18 cellular contexts compared by ENCODE assay signal in genomic region chr19:56158170-56158757, GRCh38. TPM values are rescaled to one million over a fixed set of nuclear protein-coding genes. Genes with fewer than 3 reads are reported as not detected.
DNase-seq lines count a peak whose midpoint lies in the region; ATAC-seq, FAIRE-seq and TF ChIP-seq lines count a peak whose summit lies in the region.
"Had no signal": no experiment of that assay in that cellular context is flagged by ENCODE, and none has a peak within 500 bp of the region (broad histone marks: within the 10 kb centered on the region; RNA-seq: fewer than 3 reads in every experiment).

No MANE protein-coding gene starts in this region.

- H3K36me3 Mint-ChIP-seq in chondrocyte (ENCODE audit: low read depth): peaks cover 18% of the 10 kb centered on the region

- H3K27ac Mint-ChIP-seq in chondrocyte (ENCODE audit: unreplicated experiment): no peak overlapping the region
- H3K27ac Mint-ChIP-seq: CD4-positive, alpha-beta T cell; H9 had no signal

- H3K4me1 ChIP-seq in GM12878 (ENCODE audit: control insufficient read depth, insufficient read depth, low read length) (no peaks in the 10 kb centered on the region), upper lobe of left lung (peaks cover 7 to 15% (median 11%) of the 10 kb centered on the region in 4 donors)
- H3K4me1 ChIP-seq: A549, Caco-2 had no signal

- no peak overlapping the region for H2AFZ ChIP-seq in GM12878 (ENCODE audit: control insufficient read depth, low read depth, low read length)

- no peaks in the 10 kb centered on the region for H3K27me3 ChIP-seq in GM12878 (replicated peaks in 1 of 2; ENCODE audit: control insufficient read depth in 2 of 2, insufficient read depth in 2 of 2, low read length in 1 of 2)
- no peaks in the 10 kb centered on the region for H3K27me3 ChIP-seq in upper lobe of left lung

- TF ChIP-seq POLR2A in GM12878 (IDR thresholded peaks at IDR 0.05; ENCODE audit: low read depth, low read length) (0 out of 2 replicates have a peak, but pooled peaks have one; percentile 16), upper lobe of left lung (IDR thresholded peaks at IDR 0.05) (no peak)

- TF ChIP-seq CTCF in GM12878 (IDR thresholded peaks at IDR 0.05 in 2 of 3, conservative IDR thresholded peaks at IDR 0.05 in 1 of 3; ENCODE audit: control insufficient read depth in 2 of 3, extremely low read depth in 1 of 3, insufficient read depth in 1 of 3, low read depth in 3 of 3, low read length in 3 of 3) (no peak), upper lobe of left lung (IDR thresholded peaks at IDR 0.05) (no peak), chondrocyte (IDR thresholded peaks at IDR 0.05) (no peak)

- H3K27me3 Mint-ChIP-seq in chondrocyte (ENCODE audit: low read depth): no peaks in the 10 kb centered on the region
- H3K27me3 Mint-ChIP-seq: CD4-positive, alpha-beta T cell had no signal

- CTCF ChIA-PET in GM12878 (lab: Yijun Ruan, JAX): interaction anchor here (0.9 to 1.2 kb wide), 2 partner anchors 14 to 29 kb away, joined by 3 to 5 read pairs; no protein-coding TSS in a partner anchor

- TF ChIP-seq RAD21 in GM12878 (IDR thresholded peaks at IDR 0.05; ENCODE audit: insufficient read depth, low read depth, low read length): no peak

- RAD21 ChIA-PET in GM12878 (lab: Charles Lee; ENCODE audit: unreplicated experiment): no interaction called here

- H3K4me3 Mint-ChIP-seq in chondrocyte (ENCODE audit: unreplicated experiment): no peak overlapping the region
- H3K4me3 Mint-ChIP-seq: CD4-positive, alpha-beta T cell; H9 had no signal

- SMC1A ChIA-PET in GM12878 (lab: Charles Lee; ENCODE audit: uncharacterized antibody, unreplicated experiment): no interaction called here

- no peak overlapping the region for H3K9ac ChIP-seq in GM12878 (ENCODE audit: control insufficient read depth, insufficient read depth, low read length)

- H3K9me3 ChIP-seq in GM12878 (replicated peaks; ENCODE audit: control insufficient read depth, insufficient read depth, low read length): no peaks in the 10 kb centered on the region
- no peaks in the 10 kb centered on the region for H3K9me3 ChIP-seq in upper lobe of left lung
- H3K9me3 ChIP-seq: A549, Caco-2 had no signal

- no peaks in the 10 kb centered on the region for H3K79me2 ChIP-seq in GM12878 (ENCODE audit: control insufficient read depth, insufficient read depth, low read length)

- H3K4me2 ChIP-seq in GM12878 (ENCODE audit: control insufficient read depth, insufficient read depth): no peak overlapping the region
- H3K4me2 ChIP-seq: A549 had no signal

- no peak for FAIRE-seq in GM12878 (lab: Jason Lieb, UNC)
- FAIRE-seq: A549, GM19239, H1 had no signal

- POLR2A ChIA-PET in GM12878 (lab: Charles Lee): no interaction called here

- no TSS peak for BruUV-seq in GM12878 (replicated peaks; lab: Mats Ljungman, UMichigan)

- H3K36me3 ChIP-seq in GM12878 (ENCODE audit: control insufficient read depth in 2 of 2, insufficient read depth in 2 of 2, low read length in 1 of 2) (peaks cover 9 to 11% of the 10 kb centered on the region in 2 experiments; a peak in 3 of 4 replicates), upper lobe of left lung (peaks cover 0 to 56% (median 27%) of the 10 kb centered on the region in 4 donors)

- intact Hi-C loops in GM12878 (cut with micrococcal nuclease; ENCODE audit: unreplicated experiment): no loop called here

- ATAC-seq in GM12878: no peak
- no peak for ATAC-seq in upper lobe of left lung (ENCODE audit: low FRiP score in 2 of 2)
- ATAC-seq: A549 had no signal

- no peaks in the 10 kb centered on the region for H4K20me1 ChIP-seq in GM12878 (ENCODE audit: control insufficient read depth, insufficient read depth)

- no peaks in the 10 kb centered on the region for H3K9me3 Mint-ChIP-seq in chondrocyte (ENCODE audit: low read depth)
- H3K9me3 Mint-ChIP-seq: CD4-positive, alpha-beta T cell; H9 had no signal

- DNase-seq in NCI-H146 (lab: John Stamatoyannopoulos, UW): peak; percentile 65
- DNase-seq in NCI-H146 treated with DMSO at 0.1 percent for 48 hours (lab: John Stamatoyannopoulos, UW; ENCODE audit: unreplicated experiment): no peak
- no peak for DNase-seq in GM12878 (ENCODE audit: low read depth, low spot score)
- peak in 1 of 2 donors; percentile 56 for DNase-seq in upper lobe of left lung
- DNase-seq in chondrocyte (ENCODE audit: low spot score): no peak
- DNase-seq: AML-193; Caco-2; CD4-positive, alpha-beta T cell; DMS153; DMS79 treated with DMSO at 0.1 percent for 48 hours; GF-D8; H9 had no signal

- TF ChIP-seq EP300 in GM12878 (IDR thresholded peaks at IDR 0.05; ENCODE audit: borderline replicate concordance in 1 of 2, control insufficient read depth in 1 of 2, low read depth in 2 of 2, low read length in 2 of 2) (no peak), upper lobe of left lung (IDR thresholded peaks at IDR 0.05) (no peak)

- WGBS in GM12878 (ENCODE audit: insufficient coverage, insufficient replicate concordance, low lambda C conversion rate, missing lambda C conversion rate): 90% methylated on average over 16 of the region's 16 CpGs
- 91 to 94% methylated on average over 13 of the region's 16 CpGs for WGBS in upper lobe of left lung, 2 donors

- H3K4me1 Mint-ChIP-seq in chondrocyte (ENCODE audit: low read depth): peaks cover 5% of the 10 kb centered on the region

- H3K27ac ChIP-seq in GM12878 (ENCODE audit: control insufficient read depth, insufficient read depth) (no peak overlapping the region), upper lobe of left lung (peak overlapping the region in 3 of 4 donors; percentile 82 to 89 (median 83))
- H3K27ac ChIP-seq: 22Rv1, A549, C4-2B had no signal

- in situ Hi-C loops in GM12878 (cut with MboI): no loop called here

- H3K4me3 ChIP-seq in GM12878: no peak overlapping the region
- no peak overlapping the region for H3K4me3 ChIP-seq in upper lobe of left lung
- H3K4me3 ChIP-seq: A549 had no signal

RNA-seq across cellular contexts. Expression of gene ZNF444, which starts 17.2 kb away (rescaled TPM):
- total RNA-seq in GM12878 (2013; cell fraction: nucleolus; rRNA removed): 28.2 and 28.8 TPM in 2 replicates
- total RNA-seq in GM12878 (2014; rRNA removed) (15.0 and 17.5 TPM in 2 replicates), GM12878 (2014; rRNA removed; fragmentation: Illumina TruSeq; extraction: Trizol) (2.8 and 3.7 TPM in 2 replicates), GM12878 (2021) (28.2 and 29.1 TPM in 2 replicates), upper lobe of left lung (100 to 1,000 TPM in 2 of 6 donors, 10 to 100 TPM in 4; 29.2 to 131 (median 61.3) TPM), chondrocyte (30.4 to 33.1 TPM (median 31.5 TPM) in 3 replicates)
- polyA plus RNA-seq in GM12878 (2011; ENCODE audit: low read depth): 5.4 TPM
- polyA plus RNA-seq in GM12878 (2011; rRNA removed) (5.3 and 10.8 TPM in 2 replicates), GM12878 (2014; fragmentation: Illumina TruSeq; extraction: Trizol) (4.6 and 6.1 TPM in 2 replicates), GM12878 (2014; fragmentation: Nextera tagmentation; extraction: Ambion mirVana) (under 1 TPM; 0.45 to 0.99 TPM), GM12878 (2014; rRNA removed) (19.3 and 24.4 TPM in 2 replicates), GM12878 (2016; fragmentation: Nextera tagmentation; extraction: Ambion mirVana) (10 to 100 TPM; 12.5 to 14.5 TPM)
- 14.4 and 19.5 TPM in 2 replicates for polyA plus RNA-seq in GM12878 (2011; cell fraction: cytosol; rRNA removed)
- 18.8 and 27.5 TPM in 2 replicates for polyA plus RNA-seq in GM12878 (2011; cell fraction: nucleus; rRNA removed)
- polyA plus RNA-seq in GM12878 (2012): 18.9 and 21.3 TPM in 2 replicates
- 3.4 and 5.6 TPM in 2 replicates for polyA minus RNA-seq in GM12878 (2011; rRNA and poly(A)+ RNA removed)
- polyA minus RNA-seq in GM12878 (2011; cell fraction: cytosol; rRNA and poly(A)+ RNA removed): 5.6 and 9.0 TPM in 2 replicates
- 1.6 and 6.8 TPM in 2 replicates for polyA minus RNA-seq in GM12878 (2011; cell fraction: nucleus; rRNA and poly(A)+ RNA removed)

RNA-seq across cellular contexts. Expression of gene GALP, which starts 17.5 kb away (rescaled TPM):
- total RNA-seq in GM12878 (2013; cell fraction: nucleolus; rRNA removed): not detected in 2 replicates
- total RNA-seq in GM12878 (2014; rRNA removed): not detected in 2 replicates
- total RNA-seq in GM12878 (2014; rRNA removed; fragmentation: Illumina TruSeq; extraction: Trizol): not detected in 2 replicates
- total RNA-seq in GM12878 (2021): not detected in 2 replicates
- not detected for polyA plus RNA-seq in GM12878 (2011; ENCODE audit: low read depth)
- polyA plus RNA-seq in GM12878 (2011; rRNA removed): not detected in 2 replicates
- polyA plus RNA-seq in GM12878 (2011; cell fraction: cytosol; rRNA removed): not detected in 2 replicates
- not detected in 2 replicates for polyA plus RNA-seq in GM12878 (2011; cell fraction: nucleus; rRNA removed)
- not detected in 2 replicates for polyA plus RNA-seq in GM12878 (2012)
- not detected in 2 replicates for polyA plus RNA-seq in GM12878 (2014; fragmentation: Illumina TruSeq; extraction: Trizol)
- polyA plus RNA-seq in GM12878 (2014; fragmentation: Nextera tagmentation; extraction: Ambion mirVana): not detected
- not detected in 2 replicates for polyA plus RNA-seq in GM12878 (2014; rRNA removed)
- not detected for polyA plus RNA-seq in GM12878 (2016; fragmentation: Nextera tagmentation; extraction: Ambion mirVana)
- polyA minus RNA-seq in GM12878 (2011; rRNA and poly(A)+ RNA removed): not detected in 2 replicates
- polyA minus RNA-seq in GM12878 (2011; cell fraction: cytosol; rRNA and poly(A)+ RNA removed): not detected in 2 replicates
- polyA minus RNA-seq in GM12878 (2011; cell fraction: nucleus; rRNA and poly(A)+ RNA removed): not detected in 2 replicates
- total RNA-seq in upper lobe of left lung: not detected
- total RNA-seq in chondrocyte: not detected in 3 replicates
- total RNA-seq: Caco-2; CD4-positive, alpha-beta T cell; H1; H9 had no signal
- polyA plus RNA-seq: A549, BJ had no signal

RNA-seq across cellular contexts. Expression of gene ZNF787, which starts 37.2 kb away (rescaled TPM):
- 18.7 and 27.6 TPM in 2 replicates for total RNA-seq in GM12878 (2013; cell fraction: nucleolus; rRNA removed)
- total RNA-seq in GM12878 (2014; rRNA removed): 20.3 and 25.6 TPM in 2 replicates
- total RNA-seq in GM12878 (2014; rRNA removed; fragmentation: Illumina TruSeq; extraction: Trizol): 6.2 and 7.8 TPM in 2 replicates
- 36.7 and 39.9 TPM in 2 replicates for total RNA-seq in GM12878 (2021)
- polyA plus RNA-seq in GM12878 (2011; ENCODE audit: low read depth): 14.9 TPM
- 2.4 and 5.4 TPM in 2 replicates for polyA plus RNA-seq in GM12878 (2011; rRNA removed)
- 5.6 and 17.2 TPM in 2 replicates for polyA plus RNA-seq in GM12878 (2011; cell fraction: cytosol; rRNA removed)
- 15.5 and 21.2 TPM in 2 replicates for polyA plus RNA-seq in GM12878 (2011; cell fraction: nucleus; rRNA removed)
- polyA plus RNA-seq in GM12878 (2012): 19.2 and 23.8 TPM in 2 replicates
- polyA plus RNA-seq in GM12878 (2014; fragmentation: Illumina TruSeq; extraction: Trizol): 0.59 and 2.9 TPM in 2 replicates
- polyA plus RNA-seq in GM12878 (2014; fragmentation: Nextera tagmentation; extraction: Ambion mirVana): under 1 TPM; 0.23 to 0.42 TPM
- 27.0 and 36.3 TPM in 2 replicates for polyA plus RNA-seq in GM12878 (2014; rRNA removed)
- polyA plus RNA-seq in GM12878 (2016; fragmentation: Nextera tagmentation; extraction: Ambion mirVana): 1 to 10 TPM; 2.1 to 2.4 TPM
- 2.2 and 9.7 TPM in 2 replicates for polyA minus RNA-seq in GM12878 (2011; rRNA and poly(A)+ RNA removed)
- polyA minus RNA-seq in GM12878 (2011; cell fraction: cytosol; rRNA and poly(A)+ RNA removed): 10.3 and 12.4 TPM in 2 replicates
- polyA minus RNA-seq in GM12878 (2011; cell fraction: nucleus; rRNA and poly(A)+ RNA removed): 4.6 and 8.6 TPM in 2 replicates
- 10 to 100 TPM; 20.5 to 45.4 (median 35.8) TPM for total RNA-seq in upper lobe of left lung
- 22.4 to 26.6 TPM (median 26.5 TPM) in 3 replicates for total RNA-seq in chondrocyte

RNA-seq across cellular contexts. Expression of gene ZSCAN5B, which starts 39.3 kb away (rescaled TPM):
- not detected in 2 replicates for total RNA-seq in GM12878 (2013; cell fraction: nucleolus; rRNA removed)
- total RNA-seq in GM12878 (2014; rRNA removed) (not detected in 2 replicates), GM12878 (2014; rRNA removed; fragmentation: Illumina TruSeq; extraction: Trizol) (not detected in 2 replicates), GM12878 (2021) (not detected in 2 replicates), upper lobe of left lung (not detected), chondrocyte (not detected in 3 replicates)
- polyA plus RNA-seq in GM12878 (2011; ENCODE audit: low read depth): not detected
- polyA plus RNA-seq in GM12878 (2011; rRNA removed) (0.07 TPM in 1 of 2 replicates, not detected in the other), GM12878 (2014; fragmentation: Illumina TruSeq; extraction: Trizol) (not detected in 2 replicates), GM12878 (2014; fragmentation: Nextera tagmentation; extraction: Ambion mirVana) (under 1 TPM in 1 of 2 experiments, not detected in 1; 0.04 TPM), GM12878 (2014; rRNA removed) (not detected in 2 replicates), GM12878 (2016; fragmentation: Nextera tagmentation; extraction: Ambion mirVana) (not detected)
- polyA plus RNA-seq in GM12878 (2011; cell fraction: cytosol; rRNA removed): 0.07 and 0.08 TPM in 2 replicates
- polyA plus RNA-seq in GM12878 (2011; cell fraction: nucleus; rRNA removed): not detected in 2 replicates
- polyA plus RNA-seq in GM12878 (2012): not detected in 2 replicates
- polyA minus RNA-seq in GM12878 (2011; rRNA and poly(A)+ RNA removed): not detected in 2 replicates
- polyA minus RNA-seq in GM12878 (2011; cell fraction: cytosol; rRNA and poly(A)+ RNA removed): not detected in 2 replicates
- polyA minus RNA-seq in GM12878 (2011; cell fraction: nucleus; rRNA and poly(A)+ RNA removed): not detected in 2 replicates
- total RNA-seq: Caco-2; CD4-positive, alpha-beta T cell; H1; H9 had no signal
- polyA plus RNA-seq: A549, H1 had no signal

RNA-seq across cellular contexts. Expression of gene ZSCAN5C, which starts 43.8 kb away (rescaled TPM):
- not detected in 2 replicates for total RNA-seq in GM12878 (2013; cell fraction: nucleolus; rRNA removed)
- total RNA-seq in GM12878 (2014; rRNA removed): not detected in 2 replicates
- not detected in 2 replicates for total RNA-seq in GM12878 (2014; rRNA removed; fragmentation: Illumina TruSeq; extraction: Trizol)
- total RNA-seq in GM12878 (2021): not detected in 2 replicates
- polyA plus RNA-seq in GM12878 (2011; ENCODE audit: low read depth): not detected
- polyA plus RNA-seq in GM12878 (2011; rRNA removed): not detected in 2 replicates
- not detected in 2 replicates for polyA plus RNA-seq in GM12878 (2011; cell fraction: cytosol; rRNA removed)
- polyA plus RNA-seq in GM12878 (2011; cell fraction: nucleus; rRNA removed): not detected in 2 replicates
- polyA plus RNA-seq in GM12878 (2012): not detected in 2 replicates
- not detected in 2 replicates for polyA plus RNA-seq in GM12878 (2014; fragmentation: Illumina TruSeq; extraction: Trizol)
- polyA plus RNA-seq in GM12878 (2014; fragmentation: Nextera tagmentation; extraction: Ambion mirVana): not detected
- not detected in 2 replicates for polyA plus RNA-seq in GM12878 (2014; rRNA removed)
- not detected for polyA plus RNA-seq in GM12878 (2016; fragmentation: Nextera tagmentation; extraction: Ambion mirVana)
- polyA minus RNA-seq in GM12878 (2011; rRNA and poly(A)+ RNA removed): not detected in 2 replicates
- polyA minus RNA-seq in GM12878 (2011; cell fraction: cytosol; rRNA and poly(A)+ RNA removed): not detected in 2 replicates
- polyA minus RNA-seq in GM12878 (2011; cell fraction: nucleus; rRNA and poly(A)+ RNA removed): not detected in 2 replicates
- not detected for total RNA-seq in upper lobe of left lung
- not detected in 3 replicates for total RNA-seq in chondrocyte
- total RNA-seq: Caco-2; CD4-positive, alpha-beta T cell; H1; H9 had no signal
- polyA plus RNA-seq: A549, BJ, H1 had no signal
